1 cellular context compared by ENCODE assay signal in the genomic region with DNA sequence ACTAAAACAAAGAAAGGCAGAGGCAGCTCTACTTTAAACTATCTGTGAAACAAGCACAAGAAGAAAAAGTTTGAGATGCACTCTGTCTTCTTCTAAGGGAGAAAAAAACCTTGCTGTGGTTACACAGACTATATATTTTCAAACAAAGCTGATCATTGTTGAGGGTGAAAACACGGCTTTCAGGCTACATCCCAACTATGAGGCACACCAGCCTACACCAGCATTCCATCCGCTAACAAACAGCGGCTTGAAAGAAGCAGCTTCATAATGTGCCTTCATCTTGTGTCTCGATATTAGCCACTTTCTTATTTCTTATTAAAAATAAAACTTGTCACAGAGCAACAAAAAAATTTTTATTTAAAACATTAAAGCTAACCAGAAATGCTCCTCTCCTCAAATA.
TF ChIP-seq lines count a peak whose summit lies in the region.

No MANE protein-coding gene starts in this region.

TF ChIP-seq in SK-N-SH, 30 proteins besides CTCF, POLR2A, EP300 and RAD21 (continued from another document):
- TF ChIP-seq NRF1 (IDR thresholded peaks at IDR 0.05; ENCODE audit: low read depth, low read length), result no peak
- TF ChIP-seq SMC3 (IDR thresholded peaks at IDR 0.05; ENCODE audit: low read depth, low read length), result no peak
TF ChIP-seq in SK-N-SH: peak in this region for 0.
